ENCODE assay signal across 1 cellular context in the genomic region with DNA sequence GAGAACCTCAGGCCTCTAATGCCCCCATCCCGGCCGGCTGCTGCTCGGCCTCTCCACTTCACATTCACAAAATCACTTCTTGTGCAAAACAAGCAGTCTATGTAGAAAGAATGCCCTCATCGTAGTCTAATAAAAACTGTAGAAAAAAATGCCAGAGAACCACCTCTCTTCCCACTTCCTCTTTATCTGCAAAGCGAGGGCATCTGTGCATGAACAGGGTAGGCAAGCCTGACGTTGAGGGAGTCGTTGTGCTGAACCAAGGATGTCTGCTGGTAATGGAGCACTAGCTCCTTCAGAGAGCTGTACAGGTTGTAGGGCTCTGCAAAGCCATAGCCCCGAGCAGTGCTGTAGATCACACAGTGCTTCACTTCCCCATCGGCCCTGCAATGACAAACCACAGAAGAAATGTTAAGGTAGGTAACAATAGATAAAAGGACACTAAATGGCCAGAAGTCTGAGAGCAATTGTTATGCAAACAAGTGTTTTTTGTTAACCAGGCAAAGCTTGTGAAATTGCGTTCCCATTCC.
A peak's percentile ranks its signal among the peaks of the same experiment; 100 is the strongest.
TF ChIP-seq lines count a peak whose summit lies in the region.

No MANE protein-coding gene starts in this region.

TF ChIP-seq in GM12878, 131 proteins besides CTCF, POLR2A, EP300 and RAD21 (continued from another document and continues in another):
- TF ChIP-seq, protein P1, sequence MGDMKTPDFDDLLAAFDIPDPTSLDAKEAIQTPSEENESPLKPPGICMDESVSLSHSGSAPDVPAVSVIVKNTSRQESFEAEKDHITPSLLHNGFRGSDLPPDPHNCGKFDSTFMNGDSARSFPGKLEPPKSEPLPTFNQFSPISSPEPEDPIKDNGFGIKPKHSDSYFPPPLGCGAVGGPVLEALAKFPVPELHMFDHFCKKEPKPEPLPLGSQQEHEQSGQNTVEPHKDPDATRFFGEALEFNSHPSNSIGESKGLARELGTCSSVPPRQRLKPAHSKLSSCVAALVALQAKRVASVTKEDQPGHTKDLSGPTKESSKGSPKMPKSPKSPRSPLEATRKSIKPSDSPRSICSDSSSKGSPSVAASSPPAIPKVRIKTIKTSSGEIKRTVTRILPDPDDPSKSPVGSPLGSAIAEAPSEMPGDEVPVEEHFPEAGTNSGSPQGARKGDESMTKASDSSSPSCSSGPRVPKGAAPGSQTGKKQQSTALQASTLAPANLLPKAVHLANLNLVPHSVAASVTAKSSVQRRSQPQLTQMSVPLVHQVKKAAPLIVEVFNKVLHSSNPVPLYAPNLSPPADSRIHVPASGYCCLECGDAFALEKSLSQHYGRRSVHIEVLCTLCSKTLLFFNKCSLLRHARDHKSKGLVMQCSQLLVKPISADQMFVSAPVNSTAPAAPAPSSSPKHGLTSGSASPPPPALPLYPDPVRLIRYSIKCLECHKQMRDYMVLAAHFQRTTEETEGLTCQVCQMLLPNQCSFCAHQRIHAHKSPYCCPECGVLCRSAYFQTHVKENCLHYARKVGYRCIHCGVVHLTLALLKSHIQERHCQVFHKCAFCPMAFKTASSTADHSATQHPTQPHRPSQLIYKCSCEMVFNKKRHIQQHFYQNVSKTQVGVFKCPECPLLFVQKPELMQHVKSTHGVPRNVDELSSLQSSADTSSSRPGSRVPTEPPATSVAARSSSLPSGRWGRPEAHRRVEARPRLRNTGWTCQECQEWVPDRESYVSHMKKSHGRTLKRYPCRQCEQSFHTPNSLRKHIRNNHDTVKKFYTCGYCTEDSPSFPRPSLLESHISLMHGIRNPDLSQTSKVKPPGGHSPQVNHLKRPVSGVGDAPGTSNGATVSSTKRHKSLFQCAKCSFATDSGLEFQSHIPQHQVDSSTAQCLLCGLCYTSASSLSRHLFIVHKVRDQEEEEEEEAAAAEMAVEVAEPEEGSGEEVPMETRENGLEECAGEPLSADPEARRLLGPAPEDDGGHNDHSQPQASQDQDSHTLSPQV (IDR thresholded peaks at IDR 0.05): no peak
- TF ChIP-seq ETV6 (conservative IDR thresholded peaks at IDR 0.05 in 1 of 2, IDR thresholded peaks at IDR 0.05 in 1 of 2; ENCODE audit: borderline replicate concordance in 1 of 2, low read depth in 1 of 2) (no peak), TCF7 (IDR thresholded peaks at IDR 0.05; ENCODE audit: borderline replicate concordance) (no peak), SREBF2 (IDR thresholded peaks at IDR 0.05; ENCODE audit: low read length) (no peak), ZNF274 (IDR thresholded peaks at IDR 0.05; ENCODE audit: insufficient read depth, insufficient read length) (no peak), SUZ12 (IDR thresholded peaks at IDR 0.05; ENCODE audit: unreplicated experiment) (no peak), PAX5 (IDR thresholded peaks at IDR 0.05; ENCODE audit: borderline replicate concordance, low read depth, low read length) (peak; percentile 90), CHD2 (IDR thresholded peaks at IDR 0.05; ENCODE audit: borderline replicate concordance, low read depth, low read length) (peak; percentile 21; the same call in 1 of the 2 replicates), MTA2 (IDR thresholded peaks at IDR 0.05; ENCODE audit: low read depth) (peak; percentile 40; the same call in 1 of the 2 replicates), SMC3 (IDR thresholded peaks at IDR 0.05; ENCODE audit: borderline replicate concordance, low read length) (0 out of 2 replicates have a peak, but pooled peaks have one; percentile 16), DPF2 (IDR thresholded peaks at IDR 0.05) (peak; percentile 74; the same call in 1 of the 2 replicates), POLR2AphosphoS5 (IDR thresholded peaks at IDR 0.05; ENCODE audit: low read length) (no peak), EGR1 (IDR thresholded peaks at IDR 0.05; ENCODE audit: borderline replicate concordance in 1 of 2, low read depth in 2 of 2, low read length in 2 of 2) (no peak), NR2C1 (IDR thresholded peaks at IDR 0.05) (no peak), NFXL1 (IDR thresholded peaks at IDR 0.05; ENCODE audit: borderline replicate concordance) (no peak), CREB1 (IDR thresholded peaks at IDR 0.05; ENCODE audit: low read depth) (peak; percentile 53; the same call in 1 of the 2 replicates), GABPA (IDR thresholded peaks at IDR 0.05; ENCODE audit: low read depth) (no peak), ZNF384 (IDR thresholded peaks at IDR 0.05; ENCODE audit: borderline replicate concordance, low read depth, low read length) (peak; percentile 72), IKZF2 (IDR thresholded peaks at IDR 0.05) (peak; percentile 61 to 73), SMAD1 (IDR thresholded peaks at IDR 0.05; ENCODE audit: low read depth, partially characterized antibody) (no peak), NFYA (IDR thresholded peaks at IDR 0.05; ENCODE audit: borderline replicate concordance, low read depth, low read length) (no peak), HDAC6 (IDR thresholded peaks at IDR 0.05; ENCODE audit: unreplicated experiment) (no peak)
- TF ChIP-seq, protein P2, sequence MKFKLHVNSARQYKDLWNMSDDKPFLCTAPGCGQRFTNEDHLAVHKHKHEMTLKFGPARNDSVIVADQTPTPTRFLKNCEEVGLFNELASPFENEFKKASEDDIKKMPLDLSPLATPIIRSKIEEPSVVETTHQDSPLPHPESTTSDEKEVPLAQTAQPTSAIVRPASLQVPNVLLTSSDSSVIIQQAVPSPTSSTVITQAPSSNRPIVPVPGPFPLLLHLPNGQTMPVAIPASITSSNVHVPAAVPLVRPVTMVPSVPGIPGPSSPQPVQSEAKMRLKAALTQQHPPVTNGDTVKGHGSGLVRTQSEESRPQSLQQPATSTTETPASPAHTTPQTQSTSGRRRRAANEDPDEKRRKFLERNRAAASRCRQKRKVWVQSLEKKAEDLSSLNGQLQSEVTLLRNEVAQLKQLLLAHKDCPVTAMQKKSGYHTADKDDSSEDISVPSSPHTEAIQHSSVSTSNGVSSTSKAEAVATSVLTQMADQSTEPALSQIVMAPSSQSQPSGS (IDR thresholded peaks at IDR 0.05; ENCODE audit: low read length): 0 out of 2 replicates have a peak, but pooled peaks have one; percentile 40
- TF ChIP-seq, protein P3, sequence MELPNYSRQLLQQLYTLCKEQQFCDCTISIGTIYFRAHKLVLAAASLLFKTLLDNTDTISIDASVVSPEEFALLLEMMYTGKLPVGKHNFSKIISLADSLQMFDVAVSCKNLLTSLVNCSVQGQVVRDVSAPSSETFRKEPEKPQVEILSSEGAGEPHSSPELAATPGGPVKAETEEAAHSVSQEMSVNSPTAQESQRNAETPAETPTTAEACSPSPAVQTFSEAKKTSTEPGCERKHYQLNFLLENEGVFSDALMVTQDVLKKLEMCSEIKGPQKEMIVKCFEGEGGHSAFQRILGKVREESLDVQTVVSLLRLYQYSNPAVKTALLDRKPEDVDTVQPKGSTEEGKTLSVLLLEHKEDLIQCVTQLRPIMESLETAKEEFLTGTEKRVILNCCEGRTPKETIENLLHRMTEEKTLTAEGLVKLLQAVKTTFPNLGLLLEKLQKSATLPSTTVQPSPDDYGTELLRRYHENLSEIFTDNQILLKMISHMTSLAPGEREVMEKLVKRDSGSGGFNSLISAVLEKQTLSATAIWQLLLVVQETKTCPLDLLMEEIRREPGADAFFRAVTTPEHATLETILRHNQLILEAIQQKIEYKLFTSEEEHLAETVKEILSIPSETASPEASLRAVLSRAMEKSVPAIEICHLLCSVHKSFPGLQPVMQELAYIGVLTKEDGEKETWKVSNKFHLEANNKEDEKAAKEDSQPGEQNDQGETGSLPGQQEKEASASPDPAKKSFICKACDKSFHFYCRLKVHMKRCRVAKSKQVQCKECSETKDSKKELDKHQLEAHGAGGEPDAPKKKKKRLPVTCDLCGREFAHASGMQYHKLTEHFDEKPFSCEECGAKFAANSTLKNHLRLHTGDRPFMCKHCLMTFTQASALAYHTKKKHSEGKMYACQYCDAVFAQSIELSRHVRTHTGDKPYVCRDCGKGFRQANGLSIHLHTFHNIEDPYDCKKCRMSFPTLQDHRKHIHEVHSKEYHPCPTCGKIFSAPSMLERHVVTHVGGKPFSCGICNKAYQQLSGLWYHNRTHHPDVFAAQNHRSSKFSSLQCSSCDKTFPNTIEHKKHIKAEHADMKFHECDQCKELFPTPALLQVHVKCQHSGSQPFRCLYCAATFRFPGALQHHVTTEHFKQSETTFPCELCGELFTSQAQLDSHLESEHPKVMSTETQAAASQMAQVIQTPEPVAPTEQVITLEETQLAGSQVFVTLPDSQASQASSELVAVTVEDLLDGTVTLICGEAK (IDR thresholded peaks at IDR 0.05; ENCODE audit: borderline replicate concordance): no peak; the same call in 1 of the 2 replicates
- TF ChIP-seq, protein P4, sequence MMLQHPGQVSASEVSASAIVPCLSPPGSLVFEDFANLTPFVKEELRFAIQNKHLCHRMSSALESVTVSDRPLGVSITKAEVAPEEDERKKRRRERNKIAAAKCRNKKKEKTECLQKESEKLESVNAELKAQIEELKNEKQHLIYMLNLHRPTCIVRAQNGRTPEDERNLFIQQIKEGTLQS (IDR thresholded peaks at IDR 0.05; ENCODE audit: borderline replicate concordance, extremely low read depth, low read depth, low read length): no peak
- TF ChIP-seq, protein P5, sequence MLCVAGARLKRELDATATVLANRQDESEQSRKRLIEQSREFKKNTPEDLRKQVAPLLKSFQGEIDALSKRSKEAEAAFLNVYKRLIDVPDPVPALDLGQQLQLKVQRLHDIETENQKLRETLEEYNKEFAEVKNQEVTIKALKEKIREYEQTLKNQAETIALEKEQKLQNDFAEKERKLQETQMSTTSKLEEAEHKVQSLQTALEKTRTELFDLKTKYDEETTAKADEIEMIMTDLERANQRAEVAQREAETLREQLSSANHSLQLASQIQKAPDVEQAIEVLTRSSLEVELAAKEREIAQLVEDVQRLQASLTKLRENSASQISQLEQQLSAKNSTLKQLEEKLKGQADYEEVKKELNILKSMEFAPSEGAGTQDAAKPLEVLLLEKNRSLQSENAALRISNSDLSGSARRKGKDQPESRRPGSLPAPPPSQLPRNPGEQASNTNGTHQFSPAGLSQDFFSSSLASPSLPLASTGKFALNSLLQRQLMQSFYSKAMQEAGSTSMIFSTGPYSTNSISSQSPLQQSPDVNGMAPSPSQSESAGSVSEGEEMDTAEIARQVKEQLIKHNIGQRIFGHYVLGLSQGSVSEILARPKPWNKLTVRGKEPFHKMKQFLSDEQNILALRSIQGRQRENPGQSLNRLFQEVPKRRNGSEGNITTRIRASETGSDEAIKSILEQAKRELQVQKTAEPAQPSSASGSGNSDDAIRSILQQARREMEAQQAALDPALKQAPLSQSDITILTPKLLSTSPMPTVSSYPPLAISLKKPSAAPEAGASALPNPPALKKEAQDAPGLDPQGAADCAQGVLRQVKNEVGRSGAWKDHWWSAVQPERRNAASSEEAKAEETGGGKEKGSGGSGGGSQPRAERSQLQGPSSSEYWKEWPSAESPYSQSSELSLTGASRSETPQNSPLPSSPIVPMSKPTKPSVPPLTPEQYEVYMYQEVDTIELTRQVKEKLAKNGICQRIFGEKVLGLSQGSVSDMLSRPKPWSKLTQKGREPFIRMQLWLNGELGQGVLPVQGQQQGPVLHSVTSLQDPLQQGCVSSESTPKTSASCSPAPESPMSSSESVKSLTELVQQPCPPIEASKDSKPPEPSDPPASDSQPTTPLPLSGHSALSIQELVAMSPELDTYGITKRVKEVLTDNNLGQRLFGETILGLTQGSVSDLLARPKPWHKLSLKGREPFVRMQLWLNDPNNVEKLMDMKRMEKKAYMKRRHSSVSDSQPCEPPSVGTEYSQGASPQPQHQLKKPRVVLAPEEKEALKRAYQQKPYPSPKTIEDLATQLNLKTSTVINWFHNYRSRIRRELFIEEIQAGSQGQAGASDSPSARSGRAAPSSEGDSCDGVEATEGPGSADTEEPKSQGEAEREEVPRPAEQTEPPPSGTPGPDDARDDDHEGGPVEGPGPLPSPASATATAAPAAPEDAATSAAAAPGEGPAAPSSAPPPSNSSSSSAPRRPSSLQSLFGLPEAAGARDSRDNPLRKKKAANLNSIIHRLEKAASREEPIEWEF (IDR thresholded peaks at IDR 0.05; ENCODE audit: insufficient replicate concordance, low read depth, low read length): no peak
- TF ChIP-seq, protein P6, sequence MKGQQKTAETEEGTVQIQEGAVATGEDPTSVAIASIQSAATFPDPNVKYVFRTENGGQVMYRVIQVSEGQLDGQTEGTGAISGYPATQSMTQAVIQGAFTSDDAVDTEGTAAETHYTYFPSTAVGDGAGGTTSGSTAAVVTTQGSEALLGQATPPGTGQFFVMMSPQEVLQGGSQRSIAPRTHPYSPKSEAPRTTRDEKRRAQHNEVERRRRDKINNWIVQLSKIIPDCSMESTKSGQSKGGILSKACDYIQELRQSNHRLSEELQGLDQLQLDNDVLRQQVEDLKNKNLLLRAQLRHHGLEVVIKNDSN (IDR thresholded peaks at IDR 0.05; ENCODE audit: borderline replicate concordance, extremely low read length, insufficient read depth, low read depth, low read length): no peak
- TF ChIP-seq, protein P7, sequence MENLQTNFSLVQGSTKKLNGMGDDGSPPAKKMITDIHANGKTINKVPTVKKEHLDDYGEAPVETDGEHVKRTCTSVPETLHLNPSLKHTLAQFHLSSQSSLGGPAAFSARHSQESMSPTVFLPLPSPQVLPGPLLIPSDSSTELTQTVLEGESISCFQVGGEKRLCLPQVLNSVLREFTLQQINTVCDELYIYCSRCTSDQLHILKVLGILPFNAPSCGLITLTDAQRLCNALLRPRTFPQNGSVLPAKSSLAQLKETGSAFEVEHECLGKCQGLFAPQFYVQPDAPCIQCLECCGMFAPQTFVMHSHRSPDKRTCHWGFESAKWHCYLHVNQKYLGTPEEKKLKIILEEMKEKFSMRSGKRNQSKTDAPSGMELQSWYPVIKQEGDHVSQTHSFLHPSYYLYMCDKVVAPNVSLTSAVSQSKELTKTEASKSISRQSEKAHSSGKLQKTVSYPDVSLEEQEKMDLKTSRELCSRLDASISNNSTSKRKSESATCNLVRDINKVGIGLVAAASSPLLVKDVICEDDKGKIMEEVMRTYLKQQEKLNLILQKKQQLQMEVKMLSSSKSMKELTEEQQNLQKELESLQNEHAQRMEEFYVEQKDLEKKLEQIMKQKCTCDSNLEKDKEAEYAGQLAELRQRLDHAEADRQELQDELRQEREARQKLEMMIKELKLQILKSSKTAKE (IDR thresholded peaks at IDR 0.05; ENCODE audit: low read depth, poor library complexity, severe bottlenecking): peak; percentile 51
- TF ChIP-seq, protein P8, sequence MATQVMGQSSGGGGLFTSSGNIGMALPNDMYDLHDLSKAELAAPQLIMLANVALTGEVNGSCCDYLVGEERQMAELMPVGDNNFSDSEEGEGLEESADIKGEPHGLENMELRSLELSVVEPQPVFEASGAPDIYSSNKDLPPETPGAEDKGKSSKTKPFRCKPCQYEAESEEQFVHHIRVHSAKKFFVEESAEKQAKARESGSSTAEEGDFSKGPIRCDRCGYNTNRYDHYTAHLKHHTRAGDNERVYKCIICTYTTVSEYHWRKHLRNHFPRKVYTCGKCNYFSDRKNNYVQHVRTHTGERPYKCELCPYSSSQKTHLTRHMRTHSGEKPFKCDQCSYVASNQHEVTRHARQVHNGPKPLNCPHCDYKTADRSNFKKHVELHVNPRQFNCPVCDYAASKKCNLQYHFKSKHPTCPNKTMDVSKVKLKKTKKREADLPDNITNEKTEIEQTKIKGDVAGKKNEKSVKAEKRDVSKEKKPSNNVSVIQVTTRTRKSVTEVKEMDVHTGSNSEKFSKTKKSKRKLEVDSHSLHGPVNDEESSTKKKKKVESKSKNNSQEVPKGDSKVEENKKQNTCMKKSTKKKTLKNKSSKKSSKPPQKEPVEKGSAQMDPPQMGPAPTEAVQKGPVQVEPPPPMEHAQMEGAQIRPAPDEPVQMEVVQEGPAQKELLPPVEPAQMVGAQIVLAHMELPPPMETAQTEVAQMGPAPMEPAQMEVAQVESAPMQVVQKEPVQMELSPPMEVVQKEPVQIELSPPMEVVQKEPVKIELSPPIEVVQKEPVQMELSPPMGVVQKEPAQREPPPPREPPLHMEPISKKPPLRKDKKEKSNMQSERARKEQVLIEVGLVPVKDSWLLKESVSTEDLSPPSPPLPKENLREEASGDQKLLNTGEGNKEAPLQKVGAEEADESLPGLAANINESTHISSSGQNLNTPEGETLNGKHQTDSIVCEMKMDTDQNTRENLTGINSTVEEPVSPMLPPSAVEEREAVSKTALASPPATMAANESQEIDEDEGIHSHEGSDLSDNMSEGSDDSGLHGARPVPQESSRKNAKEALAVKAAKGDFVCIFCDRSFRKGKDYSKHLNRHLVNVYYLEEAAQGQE (IDR thresholded peaks at IDR 0.05; ENCODE audit: low read depth, low read length): no peak
